ENCODE assay signal across 1 cellular context in genomic region chr12:48352157-48352775, GRCh38.
TF ChIP-seq lines count a peak whose summit lies in the region.

No MANE protein-coding gene starts in this region.

TF ChIP-seq in K562, 482 proteins besides CTCF, POLR2A, EP300 and RAD21 (continued from another document):
- TF ChIP-seq RUNX1 (IDR thresholded peaks at IDR 0.05; ENCODE audit: low read depth): no peak
- no peak for TF ChIP-seq SRSF9 (IDR thresholded peaks at IDR 0.05; ENCODE audit: borderline replicate concordance, low read depth, low read length)
- TF ChIP-seq ZNF174 (CRISPR knock-in tag; IDR thresholded peaks at IDR 0.05): no peak
